Comparison of ENCODE assay signal across 15 cellular contexts in the genomic region with DNA sequence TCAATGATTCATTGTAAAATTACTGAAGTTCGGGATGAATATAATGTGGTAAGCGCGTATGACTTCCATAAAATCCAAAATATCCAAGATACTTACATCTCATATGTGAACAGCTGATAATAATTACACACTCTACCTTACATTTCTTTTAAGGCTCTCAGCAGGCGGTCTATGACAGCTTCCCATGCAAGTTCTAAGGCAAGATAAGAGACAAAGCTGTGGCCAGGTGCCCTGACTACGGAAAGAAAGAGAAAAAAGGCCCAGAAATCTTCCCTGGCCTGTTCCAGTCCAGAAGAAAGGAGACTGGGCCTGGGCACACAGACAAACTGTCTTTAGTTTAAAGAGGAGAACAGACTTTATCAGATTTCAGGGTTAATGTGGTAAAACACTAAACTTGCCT.
DNase-seq lines count a peak whose midpoint lies in the region; ATAC-seq and TF ChIP-seq lines count a peak whose summit lies in the region.
"Had no signal": no experiment of that assay in that cellular context is flagged by ENCODE, and none has a peak within 500 bp of the region (broad histone marks: within the 10 kb centered on the region; RNA-seq: fewer than 3 reads in every experiment).

No MANE protein-coding gene starts in this region.

- H3K27ac Mint-ChIP-seq in WTC11 (peak overlapping the region; percentile 13; the same call in 1 of the 2 replicates), endodermal cell (peak overlapping the region; percentile 88), nephron progenitor cell (peak overlapping the region; percentile 83)
- no peak overlapping the region for H3K27ac Mint-ChIP-seq in activated T-helper 17 cell treated with anti-CD3 and anti-CD28 coated beads, Interleukin-2, amount 50 U/mL, for 72 hours
- H3K27ac Mint-ChIP-seq: HFFc6 had no signal

- H3K9me3 Mint-ChIP-seq in WTC11 (no peaks in the 10 kb centered on the region), endodermal cell (no peaks in the 10 kb centered on the region), nephron progenitor cell (no peaks in the 10 kb centered on the region)
- H3K9me3 Mint-ChIP-seq in activated T-helper 17 cell treated with anti-CD3 and anti-CD28 coated beads, Interleukin-2, amount 50 U/mL, for 72 hours, result no peaks in the 10 kb centered on the region
- H3K9me3 Mint-ChIP-seq: HFFc6 had no signal

- H3K9ac ChIP-seq in endodermal cell (ENCODE audit: extremely low read depth, low read length, poor library complexity, severe bottlenecking), result no peak overlapping the region

- no peaks in the 10 kb centered on the region for H3K27me3 ChIP-seq in endodermal cell (ENCODE audit: control insufficient read depth, insufficient read depth, low read length, poor library complexity, severe bottlenecking)
- H3K27me3 ChIP-seq: BE2C had no signal

- H3K36me3 Mint-ChIP-seq in WTC11, result no peaks in the 10 kb centered on the region
- no peaks in the 10 kb centered on the region for H3K36me3 Mint-ChIP-seq in endodermal cell (ENCODE audit: low read depth)
- H3K36me3 Mint-ChIP-seq in nephron progenitor cell (ENCODE audit: low read depth), result no peaks in the 10 kb centered on the region
- H3K36me3 Mint-ChIP-seq in activated T-helper 17 cell treated with anti-CD3 and anti-CD28 coated beads, Interleukin-2, amount 50 U/mL, for 72 hours (ENCODE audit: low read depth), result no peaks in the 10 kb centered on the region

- 74 to 87% methylated on average over 2 to 4 of the region's 5 CpGs for WGBS in endodermal cell (ENCODE audit: insufficient coverage in 1 of 2, insufficient read length in 1 of 2), 2 experiments

- POLR2A ChIA-PET in WTC11 (lab: Charles Lee), result interaction anchor here (0.6 kb wide), 1 partner anchor 51 kb away, joined by 3 read pairs; no protein-coding TSS in a partner anchor

- peak; percentile 74 for DNase-seq in NCI-H146 (lab: John Stamatoyannopoulos, UW)
- DNase-seq in WTC11 (ENCODE audit: low spot score), result no peak
- no peak for DNase-seq in endodermal cell
- DNase-seq in nephron progenitor cell, result no peak
- DNase-seq in NCI-H82 treated with DMSO at 0.1 percent for 48 hours (lab: John Stamatoyannopoulos, UW; ENCODE audit: unreplicated experiment), result no peak
- no peak for DNase-seq in GM19238 (ENCODE audit: insufficient read length, low spot score)
- DNase-seq: BE2C; CD4-positive, alpha-beta memory T cell; DMS79; HCEC 1CT; HFFc6 had no signal

- H3K4me3 ChIP-seq in endodermal cell (ENCODE audit: low read length), result no peak overlapping the region

- H3K27me3 Mint-ChIP-seq in WTC11 (ENCODE audit: low read depth), result no peaks in the 10 kb centered on the region
- H3K27me3 Mint-ChIP-seq in endodermal cell (ENCODE audit: insufficient read depth), result no peaks in the 10 kb centered on the region
- no peaks in the 10 kb centered on the region for H3K27me3 Mint-ChIP-seq in nephron progenitor cell (ENCODE audit: low read depth, poor library complexity)
- H3K27me3 Mint-ChIP-seq in activated T-helper 17 cell treated with anti-CD3 and anti-CD28 coated beads, Interleukin-2, amount 50 U/mL, for 72 hours, result no peaks in the 10 kb centered on the region
- H3K27me3 Mint-ChIP-seq: CD4-positive, alpha-beta memory T cell had no signal

- CTCF ChIA-PET in WTC11 (lab: Charles Lee), result interaction anchor here (1.1 to 2.0 kb wide), 3 partner anchors 17 to 68 kb away, joined by 3 to 9 read pairs (median 3); no protein-coding TSS in a partner anchor

- no peak overlapping the region for H3K4me3 Mint-ChIP-seq in WTC11
- no peak overlapping the region for H3K4me3 Mint-ChIP-seq in endodermal cell
- no peak overlapping the region for H3K4me3 Mint-ChIP-seq in nephron progenitor cell
- no peak overlapping the region for H3K4me3 Mint-ChIP-seq in activated T-helper 17 cell treated with anti-CD3 and anti-CD28 coated beads, Interleukin-2, amount 50 U/mL, for 72 hours
- H3K4me3 Mint-ChIP-seq: CD4-positive, alpha-beta memory T cell; HFFc6 had no signal

- peaks cover 19% of the 10 kb centered on the region for H3K4me1 ChIP-seq in endodermal cell (ENCODE audit: control insufficient read depth, insufficient read depth, low read length)

- no peaks in the 10 kb centered on the region for H3K36me3 ChIP-seq in endodermal cell (ENCODE audit: control insufficient read depth, insufficient read depth, low read length)
- H3K36me3 ChIP-seq: BE2C had no signal

- no peak overlapping the region for H3K27ac ChIP-seq in endodermal cell (ENCODE audit: low read depth, low read length)
- H3K27ac ChIP-seq: C4-2B had no signal

- peaks cover 12% of the 10 kb centered on the region; the same call in 1 of the 2 replicates for H3K4me1 Mint-ChIP-seq in WTC11
- H3K4me1 Mint-ChIP-seq in endodermal cell, result peaks cover 41% of the 10 kb centered on the region
- H3K4me1 Mint-ChIP-seq in nephron progenitor cell, result peaks cover 50% of the 10 kb centered on the region
- no peaks in the 10 kb centered on the region for H3K4me1 Mint-ChIP-seq in activated T-helper 17 cell treated with anti-CD3 and anti-CD28 coated beads, Interleukin-2, amount 50 U/mL, for 72 hours
- H3K4me1 Mint-ChIP-seq: CD4-positive, alpha-beta memory T cell had no signal

- ATAC-seq in WTC11, result no peak
- no peak for ATAC-seq in GM21390 (IDR thresholded peaks at IDR 0.05; ENCODE audit: unreplicated experiment)
- ATAC-seq in activated T-helper 17 cell treated with anti-CD3 and anti-CD28 coated beads, Interleukin-2, amount 50 U/mL, for 72 hours (replicated peaks), result no peak
- ATAC-seq: HepG2 had no signal

- H3K9me3 ChIP-seq in endodermal cell (ENCODE audit: control insufficient read depth, low read length), result peaks cover 5% of the 10 kb centered on the region
- H3K9me3 ChIP-seq: BE2C had no signal

- TF ChIP-seq CTCF in WTC11 (IDR thresholded peaks at IDR 0.05) (no peak), endodermal cell (conservative IDR thresholded peaks at IDR 0.05) (no peak), nephron progenitor cell (IDR thresholded peaks at IDR 0.05) (no peak)

TF ChIP-seq in WTC11, 78 proteins besides CTCF, POLR2A, EP300 and RAD21:
- no peak for TF ChIP-seq TCF7 (CRISPR knock-in tag; IDR thresholded peaks at IDR 0.05; ENCODE audit: low read depth)
TF ChIP-seq in WTC11: peak in this region for 0.
